Comparison of ENCODE assay signal across 2 cellular contexts in the genomic region with DNA sequence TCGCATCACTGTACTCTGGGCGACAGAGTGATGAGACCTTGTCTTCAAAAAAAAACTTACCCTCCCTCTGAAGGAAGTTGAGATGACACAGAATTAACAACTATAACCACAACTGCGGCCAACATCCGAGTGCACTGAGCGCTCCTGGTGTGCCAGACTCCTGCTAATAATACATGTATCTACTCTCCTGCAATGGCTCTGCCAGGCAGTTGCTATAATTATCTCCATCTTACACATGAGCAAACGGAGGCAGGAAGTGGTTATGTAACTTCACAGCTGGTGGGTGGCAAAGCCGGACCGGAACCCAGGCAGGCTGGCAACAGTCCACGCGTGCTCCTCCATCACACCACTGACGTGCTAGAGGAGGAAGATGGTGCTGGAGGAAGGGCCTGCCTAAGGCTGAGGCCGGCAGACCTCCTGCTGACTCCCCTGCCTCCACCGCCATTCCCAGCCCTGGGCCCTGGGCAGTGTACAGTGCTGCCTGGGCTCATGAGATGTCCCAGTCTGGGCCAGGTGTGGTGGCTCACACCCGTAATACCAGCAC.
A peak's percentile ranks its signal among the peaks of the same experiment; 100 is the strongest.
TF ChIP-seq lines count a peak whose summit lies in the region.

No MANE protein-coding gene starts in this region.

TF ChIP-seq in liver, 16 proteins besides CTCF, POLR2A, EP300 and RAD21:
- TF ChIP-seq EGR1 (IDR thresholded peaks at IDR 0.05; ENCODE audit: low read depth in 2 of 2) (no peak), FOXA1 (IDR thresholded peaks at IDR 0.05) (no peak), SP1 (IDR thresholded peaks at IDR 0.05) (peak; percentile 29)

TF ChIP-seq in HepG2, 621 proteins besides CTCF, POLR2A, EP300 and RAD21:
- TF ChIP-seq STAT5B (CRISPR knock-in tag; IDR thresholded peaks at IDR 0.05) (no peak), EEA1 (CRISPR knock-in tag; IDR thresholded peaks at IDR 0.05; ENCODE audit: borderline replicate concordance) (no peak), ZNF354B (CRISPR knock-in tag; IDR thresholded peaks at IDR 0.05) (no peak), SNAPC4 (CRISPR knock-in tag; IDR thresholded peaks at IDR 0.05) (no peak), ZNF335 (CRISPR knock-in tag; IDR thresholded peaks at IDR 0.05) (no peak), ATRX (CRISPR knock-in tag; IDR thresholded peaks at IDR 0.05; ENCODE audit: borderline replicate concordance) (no peak), NFE2L2 (IDR thresholded peaks at IDR 0.05; ENCODE audit: low read length) (no peak)
- TF ChIP-seq, protein P1, sequence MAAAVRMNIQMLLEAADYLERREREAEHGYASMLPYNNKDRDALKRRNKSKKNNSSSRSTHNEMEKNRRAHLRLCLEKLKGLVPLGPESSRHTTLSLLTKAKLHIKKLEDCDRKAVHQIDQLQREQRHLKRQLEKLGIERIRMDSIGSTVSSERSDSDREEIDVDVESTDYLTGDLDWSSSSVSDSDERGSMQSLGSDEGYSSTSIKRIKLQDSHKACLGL (CRISPR knock-in tag; IDR thresholded peaks at IDR 0.05): no peak
- TF ChIP-seq, protein P2, sequence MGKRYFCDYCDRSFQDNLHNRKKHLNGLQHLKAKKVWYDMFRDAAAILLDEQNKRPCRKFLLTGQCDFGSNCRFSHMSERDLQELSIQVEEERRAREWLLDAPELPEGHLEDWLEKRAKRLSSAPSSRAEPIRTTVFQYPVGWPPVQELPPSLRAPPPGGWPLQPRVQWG (CRISPR knock-in tag; IDR thresholded peaks at IDR 0.05; ENCODE audit: borderline replicate concordance, low read depth): no peak
TF ChIP-seq in HepG2: peak in this region for 0.
